Comparison of ENCODE assay signal across 19 cellular contexts in the genomic region with DNA sequence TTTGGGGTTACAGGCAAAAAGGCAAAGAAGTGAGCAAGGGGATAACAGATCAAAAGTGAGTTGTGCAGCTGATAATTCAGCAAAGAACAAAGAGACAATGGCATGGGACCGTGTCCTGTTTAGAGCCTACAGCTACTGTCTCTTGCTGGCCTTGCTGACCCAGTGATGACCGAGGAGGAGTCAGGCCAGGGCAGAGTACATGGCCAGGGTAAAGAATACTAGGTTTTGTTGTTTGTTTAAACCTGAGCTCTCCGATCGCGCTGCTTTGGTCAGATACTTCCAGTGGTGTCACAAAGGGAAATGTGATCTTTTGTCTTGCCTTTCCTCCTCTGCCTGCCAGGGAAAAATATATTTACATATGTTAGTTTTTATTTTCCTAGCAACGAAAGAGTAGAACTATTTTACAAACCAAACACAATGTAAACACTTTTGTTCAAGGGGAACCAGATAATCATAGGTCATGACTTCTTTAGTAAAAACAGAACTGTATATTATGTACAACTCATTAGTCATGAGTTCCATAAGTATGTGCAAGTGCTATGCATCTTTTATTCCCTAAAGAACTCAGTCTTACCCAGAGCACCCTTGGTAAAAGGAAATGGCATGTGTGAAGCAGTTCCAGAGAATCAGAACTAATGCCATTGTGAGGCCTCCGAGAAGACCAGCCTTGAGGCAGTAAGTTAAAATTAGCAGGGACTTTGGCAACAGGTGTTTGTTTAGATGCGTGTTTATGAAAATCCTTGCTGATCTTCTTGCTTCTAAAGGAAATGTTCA.
A peak's percentile ranks its signal among the peaks of the same experiment; 100 is the strongest.
DNase-seq lines count a peak whose midpoint lies in the region; ATAC-seq and TF ChIP-seq lines count a peak whose summit lies in the region.
"Had no signal": no experiment of that assay in that cellular context is flagged by ENCODE, and none has a peak within 500 bp of the region (broad histone marks: within the 10 kb centered on the region; RNA-seq: fewer than 3 reads in every experiment).

No MANE protein-coding gene starts in this region.

- H3K27ac Mint-ChIP-seq in WTC11 = peak overlapping the region; percentile 16; the same call in 1 of the 2 replicates

- peaks cover 5% of the 10 kb centered on the region for H3K4me1 Mint-ChIP-seq in WTC11

- POLR2A ChIA-PET in WTC11 (lab: Charles Lee) = no interaction called here

- no peak overlapping the region for H3K4me3 Mint-ChIP-seq in WTC11
- H3K4me3 Mint-ChIP-seq: neural crest cell had no signal

- TF ChIP-seq CTCF in WTC11 (IDR thresholded peaks at IDR 0.05) = no peak

- peak; percentile 68 for DNase-seq in DMS153 (lab: John Stamatoyannopoulos, UW)
- DNase-seq in NCI-H2029 (lab: John Stamatoyannopoulos, UW) = peak; percentile 86
- DNase-seq in WTC11 (ENCODE audit: low spot score) = no peak
- DNase-seq in medulla oblongata (ENCODE audit: extremely low spot score) = peak; percentile 31
- no peak for DNase-seq in RKO (ENCODE audit: low spot score)
- DNase-seq in activated naive CD4-positive, alpha-beta T cell treated with Interleukin-2 at 50 U/mL for 16 hours = no peak
- DNase-seq in hypothalamus (lab: John Stamatoyannopoulos, UW) = no peak
- DNase-seq: activated CD4-positive, alpha-beta T cell treated with anti-CD3 and anti-CD28 coated beads for 48 hours; activated effector memory CD4-positive, alpha-beta T cell treated with anti-CD3 and anti-CD28 coated beads, Interleukin-2, amount 50 U/mL, for 16 hours; adrenal gland; DMS 273 treated with DMSO at 0.1 percent for 48 hours; effector CD4-positive, alpha-beta T cell; MG63; stimulated activated CD4-positive, alpha-beta T cell treated with anti-CD3 and anti-CD28 coated beads, Interleukin-15, amount 100 ng/mL, for 24 hours; stimulated activated naive CD8-positive, alpha-beta T cell treated with anti-CD3 and anti-CD28 coated beads, Interleukin-15, Interleukin-2, amounts not matched to agents 100 U/mL and 50 U/mL, for 24 hours; SW 1271; trophoblast cell had no signal

- H3K36me3 Mint-ChIP-seq in WTC11 = no peaks in the 10 kb centered on the region

- H3K27me3 Mint-ChIP-seq in WTC11 (ENCODE audit: low read depth) = no peaks in the 10 kb centered on the region

- CTCF ChIA-PET in WTC11 (lab: Charles Lee) = no interaction called here

- ATAC-seq in WTC11 = peak; percentile 24; the same call in 1 of the 2 replicates
- no peak for ATAC-seq in GM19452 (IDR thresholded peaks at IDR 0.05; ENCODE audit: unreplicated experiment)
- ATAC-seq: stimulated activated naive CD8-positive, alpha-beta T cell treated with anti-CD3 and anti-CD28 coated beads, Interleukin-15, Interleukin-2, amounts not matched to agents 100 U/mL and 50 U/mL, for 24 hours had no signal

- no peaks in the 10 kb centered on the region for H3K9me3 Mint-ChIP-seq in WTC11
- H3K9me3 Mint-ChIP-seq: neural crest cell had no signal

TF ChIP-seq in WTC11, 78 proteins besides CTCF, POLR2A, EP300 and RAD21:
- TF ChIP-seq ZNF138 (CRISPR knock-in tag; conservative IDR thresholded peaks at IDR 0.05) (no peak), MYBL2 (CRISPR knock-in tag; IDR thresholded peaks at IDR 0.05) (no peak), FOXP1 (CRISPR knock-in tag; IDR thresholded peaks at IDR 0.05; ENCODE audit: borderline replicate concordance) (no peak), JAZF1 (CRISPR knock-in tag; IDR thresholded peaks at IDR 0.05) (no peak), SOX15 (CRISPR knock-in tag; IDR thresholded peaks at IDR 0.05) (no peak), ZNF396 (CRISPR knock-in tag; IDR thresholded peaks at IDR 0.05; ENCODE audit: borderline replicate concordance) (no peak), CREM (CRISPR knock-in tag; IDR thresholded peaks at IDR 0.05) (no peak), PRRX2 (CRISPR knock-in tag; IDR thresholded peaks at IDR 0.05) (no peak)

Comparison
In these comparisons a context has a peak if more than half of its experiments do, and no peak if none do; other contexts are left out.
1. DNase-seq: peak in DMS153 (single experiment), NCI-H2029 (single experiment) and medulla oblongata (single experiment); none in WTC11 (single experiment), RKO (single experiment), activated naive CD4-positive, alpha-beta T cell treated with Interleukin-2 at 50 U/mL for 16 hours (single experiment) and hypothalamus (0 of 51).